32 cellular contexts compared by ENCODE assay signal in genomic region chr12:126353604-126354003, GRCh38.
DNase-seq lines count a peak whose midpoint lies in the region; ATAC-seq, FAIRE-seq and TF ChIP-seq lines count a peak whose summit lies in the region.
"Had no signal": no experiment of that assay in that cellular context is flagged by ENCODE, and none has a peak within 500 bp of the region (broad histone marks: within the 10 kb centered on the region; RNA-seq: fewer than 3 reads in every experiment).

No MANE protein-coding gene starts in this region.

- DNase-seq in A172 (ENCODE audit: low spot score) (peak; percentile 16), GM04504 (ENCODE audit: low read depth) (peak; percentile 37), astrocyte (ENCODE audit: low read depth) (peak; percentile 50), fibroblast of pulmonary artery (ENCODE audit: low read depth) (peak; percentile 43), nephron progenitor cell (no peak), D721Med (ENCODE audit: insufficient read length, low spot score) (no peak), pancreas (no peak)
- DNase-seq: activated CD4-positive, alpha-beta T cell treated with anti-CD3 and anti-CD28 coated beads, Interleukin-2, amount 50 U/mL, for 1 hour; CD4-positive, alpha-beta memory T cell; effector memory CD4-positive, alpha-beta T cell; heart left ventricle; left cardiac atrium; mesendoderm; naive thymus-derived CD8-positive, alpha-beta T cell; NCI-H1105; NCI-H2081; NCI-H345; stimulated activated CD4-positive, alpha-beta T cell treated with anti-CD3 and anti-CD28 coated beads, Interleukin-12 subunit alpha, Interleukin-12 subunit beta, amount 100 ng/mL, for 4 hours; stomach; transverse colon had no signal

- no peak overlapping the region for H3K4me3 Mint-ChIP-seq in astrocyte (ENCODE audit: unreplicated experiment)
- H3K4me3 Mint-ChIP-seq in nephron progenitor cell: no peak overlapping the region
- H3K4me3 Mint-ChIP-seq: activated naive CD8-positive, alpha-beta T cell; activated T-helper 17 cell treated with anti-CD3 and anti-CD28 coated beads, Interleukin-2, amount 50 U/mL, for 72 hours; brain; CD4-positive, alpha-beta memory T cell; GM23338 had no signal

- ATAC-seq in pancreas (no peak), HG02678 (IDR thresholded peaks at IDR 0.05; ENCODE audit: unreplicated experiment) (no peak)
- ATAC-seq: activated T-helper 17 cell treated with anti-CD3 and anti-CD28 coated beads, Interleukin-2, amount 50 U/mL, for 72 hours; GM23338; heart left ventricle; left cardiac atrium; naive thymus-derived CD8-positive, alpha-beta T cell; Panc1 had no signal

- no peaks in the 10 kb centered on the region for H3K79me2 ChIP-seq in astrocyte (ENCODE audit: insufficient read depth, low read length)

- intact Hi-C loops in pancreas (cut with DNase I): no loop called here

- H3K4me2 ChIP-seq in astrocyte (ENCODE audit: low read length): no peak overlapping the region
- H3K4me2 ChIP-seq: GM23338 had no signal

- H3K4me1 Mint-ChIP-seq in astrocyte (ENCODE audit: low read depth, unreplicated experiment): no peaks in the 10 kb centered on the region
- H3K4me1 Mint-ChIP-seq in nephron progenitor cell: no peaks in the 10 kb centered on the region
- H3K4me1 Mint-ChIP-seq: activated T-helper 17 cell treated with anti-CD3 and anti-CD28 coated beads, Interleukin-2, amount 50 U/mL, for 72 hours; brain; CD4-positive, alpha-beta memory T cell; GM23338; naive thymus-derived CD8-positive, alpha-beta T cell had no signal

- H3K36me3 ChIP-seq in astrocyte (ENCODE audit: insufficient read depth, low read length) (no peaks in the 10 kb centered on the region), pancreas (no peaks in the 10 kb centered on the region)
- H3K36me3 ChIP-seq: esophagus muscularis mucosa, heart left ventricle, right atrium auricular region, SJSA1, stomach, transverse colon had no signal

- H3K27me3 Mint-ChIP-seq in astrocyte (ENCODE audit: low read depth, unreplicated experiment): no peaks in the 10 kb centered on the region
- no peaks in the 10 kb centered on the region for H3K27me3 Mint-ChIP-seq in nephron progenitor cell (ENCODE audit: low read depth, poor library complexity)
- H3K27me3 Mint-ChIP-seq: activated naive CD8-positive, alpha-beta T cell; activated T-helper 17 cell treated with anti-CD3 and anti-CD28 coated beads, Interleukin-2, amount 50 U/mL, for 72 hours; CD4-positive, alpha-beta memory T cell; naive thymus-derived CD8-positive, alpha-beta T cell had no signal

- H3K9me3 ChIP-seq in astrocyte (ENCODE audit: insufficient read depth, low read depth, low read length): no peaks in the 10 kb centered on the region
- no peaks in the 10 kb centered on the region for H3K9me3 ChIP-seq in pancreas
- H3K9me3 ChIP-seq: right atrium auricular region, SJSA1 had no signal

- H3K36me3 Mint-ChIP-seq in astrocyte (ENCODE audit: low read depth, unreplicated experiment) (no peaks in the 10 kb centered on the region), nephron progenitor cell (ENCODE audit: low read depth) (peaks cover 5% of the 10 kb centered on the region)
- H3K36me3 Mint-ChIP-seq: activated naive CD8-positive, alpha-beta T cell; brain; CD4-positive, alpha-beta memory T cell had no signal

- H3K27me3 ChIP-seq in astrocyte (ENCODE audit: insufficient read depth, low read length): no peaks in the 10 kb centered on the region
- no peaks in the 10 kb centered on the region for H3K27me3 ChIP-seq in pancreas
- H3K27me3 ChIP-seq: esophagus muscularis mucosa, heart left ventricle, right atrium auricular region, SJSA1, stomach, transverse colon had no signal

- H3K9me3 Mint-ChIP-seq in astrocyte (ENCODE audit: unreplicated experiment): peaks cover 7% of the 10 kb centered on the region
- peaks cover 21% of the 10 kb centered on the region for H3K9me3 Mint-ChIP-seq in nephron progenitor cell

- no peak overlapping the region for H3K9ac ChIP-seq in astrocyte (ENCODE audit: low read length)

- FAIRE-seq in astrocyte (lab: Jason Lieb, UNC) (no peak), D721Med (lab: Jason Lieb, UNC) (no peak), pancreas (lab: Jason Lieb, UNC) (no peak)
- FAIRE-seq: colon, GM19239 had no signal

- H3K4me1 ChIP-seq in astrocyte (ENCODE audit: insufficient read depth, low read length) (no peaks in the 10 kb centered on the region), pancreas (no peaks in the 10 kb centered on the region)
- H3K4me1 ChIP-seq: esophagus muscularis mucosa, heart left ventricle, right atrium auricular region, SJSA1, stomach, transverse colon had no signal

- WGBS in pancreas, 2 donors: 45 to 75% methylated on average over 1 of the region's 1 CpG

- H3K27ac ChIP-seq in astrocyte (ENCODE audit: low read depth, low read length) (no peak overlapping the region), pancreas (no peak overlapping the region)
- H3K27ac ChIP-seq: esophagus muscularis mucosa, heart left ventricle, right atrium auricular region, SJSA1, stomach, transverse colon, VCaP had no signal

- H2AFZ ChIP-seq in astrocyte (ENCODE audit: low read depth, low read length): no peak overlapping the region
- H2AFZ ChIP-seq: GM23338 had no signal

- H3K27ac Mint-ChIP-seq in astrocyte (ENCODE audit: unreplicated experiment) (no peak overlapping the region), nephron progenitor cell (no peak overlapping the region)
- H3K27ac Mint-ChIP-seq: activated naive CD8-positive, alpha-beta T cell; activated T-helper 17 cell treated with anti-CD3 and anti-CD28 coated beads, Interleukin-2, amount 50 U/mL, for 72 hours; brain; CD4-positive, alpha-beta memory T cell; GM23338 had no signal

- TF ChIP-seq CTCF in astrocyte (IDR thresholded peaks at IDR 0.05; ENCODE audit: insufficient read depth, low read depth, low read length): no peak
- TF ChIP-seq CTCF in fibroblast of pulmonary artery (IDR thresholded peaks at IDR 0.05; ENCODE audit: low read length, missing control alignments): no peak
- TF ChIP-seq CTCF in nephron progenitor cell (IDR thresholded peaks at IDR 0.05): no peak
- no peak for TF ChIP-seq CTCF in D721Med (IDR thresholded peaks at IDR 0.05; ENCODE audit: insufficient read depth, missing control alignments)
- TF ChIP-seq CTCF in pancreas (IDR thresholded peaks at IDR 0.05): no peak

- no peak overlapping the region for H3K4me3 ChIP-seq in astrocyte (ENCODE audit: insufficient read depth, low read depth, low read length)
- H3K4me3 ChIP-seq in fibroblast of pulmonary artery (replicated peaks; ENCODE audit: low read depth, low read length): no peak overlapping the region
- no peak overlapping the region for H3K4me3 ChIP-seq in pancreas
- H3K4me3 ChIP-seq: esophagus muscularis mucosa, GM23338, heart left ventricle, right atrium auricular region, SJSA1, stomach, transverse colon had no signal

- no peaks in the 10 kb centered on the region for H4K20me1 ChIP-seq in astrocyte (ENCODE audit: insufficient read depth, low read length)

Comparison
In these comparisons a context has a peak if more than half of its experiments do, and no peak if none do; other contexts are left out.
1. DNase-seq: peak in A172 (single experiment), GM04504 (single experiment), astrocyte (single experiment) and fibroblast of pulmonary artery (single experiment); none in nephron progenitor cell (single experiment), D721Med (single experiment) and pancreas (0 of 6).